Comparison of ENCODE assay signal across 8 cellular contexts in the genomic region with DNA sequence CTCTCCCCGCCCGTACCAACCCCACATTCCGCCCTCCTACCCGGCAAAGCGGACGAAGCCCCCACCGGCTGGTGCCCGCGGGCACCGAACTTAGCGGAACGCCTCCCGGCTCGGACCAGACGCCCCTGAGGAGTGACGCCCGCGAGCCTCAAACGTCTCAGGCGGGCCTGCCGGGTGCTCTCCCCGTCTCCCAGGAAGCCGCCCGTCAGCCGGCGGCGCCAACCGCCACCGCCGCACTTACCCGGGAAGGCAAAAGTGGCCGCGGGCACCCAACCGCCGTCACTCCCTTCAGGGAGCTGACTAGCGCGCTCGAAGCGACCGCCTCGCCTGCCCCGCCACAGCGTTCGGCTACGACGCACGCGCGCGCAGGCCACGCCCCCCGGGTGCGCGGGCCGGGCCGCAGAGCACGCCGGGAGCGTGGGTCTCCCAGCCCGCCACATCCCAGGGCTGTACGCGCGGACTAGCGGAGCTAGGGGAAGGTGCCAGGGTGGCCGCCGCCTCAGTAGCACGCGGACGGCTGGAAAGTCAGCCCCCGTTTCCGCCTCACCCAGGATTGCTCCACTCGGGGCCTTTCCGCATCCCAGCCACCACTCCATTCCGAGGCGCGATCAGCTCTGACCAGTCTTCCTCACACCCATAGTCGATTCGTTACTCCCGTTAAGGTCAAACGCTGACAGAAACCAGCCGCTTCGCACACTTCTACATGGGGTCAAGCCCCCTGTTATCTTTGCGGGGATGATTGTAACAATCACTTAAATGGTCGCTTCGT. TPM values are rescaled to one million over a fixed set of nuclear protein-coding genes. Genes with fewer than 3 reads are reported as not detected.
DNase-seq lines count a peak whose midpoint lies in the region; ATAC-seq, FAIRE-seq and TF ChIP-seq lines count a peak whose summit lies in the region.

A gene (minus strand): TSS at position 346 of the 769 bp plus-strand sequence. CDS start 3,760 bp downstream, outside the sequence.

- TF ChIP-seq CTCF in adrenal gland (IDR thresholded peaks at IDR 0.05) (peak in 3 of 6 experiments; percentile 7 to 38 (median 17)), upper lobe of left lung (IDR thresholded peaks at IDR 0.05) (peak in 3 of 6 experiments; percentile 49 to 56 (median 51))

- POLR2A ChIA-PET in T-cell (lab: Charles Lee) = interaction anchor here (0.6 to 1.3 kb wide), 4 partner anchors 25 to 72 kb away, joined by 3 to 10 read pairs (median 4); a partner anchor contains a TSS

- TF ChIP-seq POLR2A in GM12891 (IDR thresholded peaks at IDR 0.05; ENCODE audit: low read depth, low read length) = peak; percentile 95
- peak; percentile 68 to 92 for TF ChIP-seq POLR2A in adrenal gland (IDR thresholded peaks at IDR 0.05)
- TF ChIP-seq POLR2A in upper lobe of left lung (IDR thresholded peaks at IDR 0.05) = peak in 3 of 4 donors; percentile 76 to 92 (median 85)

- peak within 1 kb of the TSS; percentile 88 to 94 (median 89) for H3K4me3 Mint-ChIP-seq in T-cell

- peaks cover 5% of the 10 kb centered on the region in 2 donors for H3K4me1 ChIP-seq in adrenal gland (replicated peaks in 1 of 2)
- peaks cover 6 to 16% (median 13%) of the 10 kb centered on the region in 4 donors for H3K4me1 ChIP-seq in upper lobe of left lung

- H3K36me3 ChIP-seq in adrenal gland (replicated peaks in 1 of 2) (no peaks in the 10 kb centered on the region), upper lobe of left lung (no peaks in the 10 kb centered on the region)

- no peaks in the 10 kb centered on the region for H3K9me3 Mint-ChIP-seq in T-cell

- ATAC-seq in HG02623 (IDR thresholded peaks at IDR 0.05; ENCODE audit: unreplicated experiment) (peak; percentile 94), T-cell (replicated peaks in 1 of 4) (peak; percentile 96 to 98 (median 97)), upper lobe of left lung (ENCODE audit: low FRiP score in 2 of 2) (peak; percentile 99)

- H3K4me1 Mint-ChIP-seq in T-cell = peaks cover 22 to 49% (median 47%) of the 10 kb centered on the region in 3 donors

- intact Hi-C loops in adrenal gland (cut with DNase I) (no loop called here), cardiac septum (cut with DNase I) (loop anchor here (1.0 to 2.0 kb wide), 2 partner anchors 27 to 181 kb away; no protein-coding TSS in a partner anchor), posterior vena cava (cut with DNase I) (no loop called here)

- H3K27me3 Mint-ChIP-seq in T-cell = no peaks in the 10 kb centered on the region

- peak within 1 kb of the TSS in 3 of 4 donors; percentile 44 to 71 (median 69) for H3K4me3 ChIP-seq in adrenal gland
- peak within 1 kb of the TSS; percentile 65 to 91 (median 78) for H3K4me3 ChIP-seq in upper lobe of left lung

- peak; percentile 98 for FAIRE-seq in GM12891 (lab: Jason Lieb, UNC)

- CTCF ChIA-PET in T-cell (lab: Charles Lee) = interaction anchor here (0.9 to 1.3 kb wide), 3 partner anchors 26 to 181 kb away, joined by 4 to 6 read pairs (median 6); no protein-coding TSS in a partner anchor

- peak within 1 kb of the TSS; percentile 89 to 92 for H3K27ac Mint-ChIP-seq in T-cell

- H3K27ac ChIP-seq in adrenal gland (peak within 1 kb of the TSS in 4 of 5 donors; percentile 62 to 88 (median 84)), upper lobe of left lung (peak within 1 kb of the TSS; percentile 84 to 91 (median 88))

- TF ChIP-seq EP300 in upper lobe of left lung (IDR thresholded peaks at IDR 0.05) = no peak

- DNase-seq in GM12891 (ENCODE audit: insufficient read length, low spot score) = peak; percentile 87
- DNase-seq in NCI-H1092 (lab: John Stamatoyannopoulos, UW) = peak; percentile 86
- DNase-seq in T-cell = peak; percentile 72 to 90 (median 82)
- peak; percentile 80 to 88 (median 83) for DNase-seq in adrenal gland
- DNase-seq in cardiac septum (ENCODE audit: low spot score) = peak; percentile 91
- DNase-seq in posterior vena cava (ENCODE audit: low spot score) = peak; percentile 96
- peak; percentile 85 to 98 for DNase-seq in upper lobe of left lung

- no peaks in the 10 kb centered on the region for H3K27me3 ChIP-seq in adrenal gland
- H3K27me3 ChIP-seq in upper lobe of left lung = no peaks in the 10 kb centered on the region

- H3K9me3 ChIP-seq in adrenal gland (replicated peaks in 1 of 3) (no peaks in the 10 kb centered on the region), upper lobe of left lung (no peaks in the 10 kb centered on the region)

- no peaks in the 10 kb centered on the region for H3K36me3 Mint-ChIP-seq in T-cell

- WGBS in adrenal gland, 4 donors = 1 to 9% (median 2%) methylated on average over 16 to 85 of the region's 85 CpGs
- 4 to 13% methylated on average over 12 to 48 of the region's 85 CpGs for WGBS in upper lobe of left lung, 2 donors

TF ChIP-seq in GM12891, 5 proteins besides CTCF, POLR2A, EP300 and RAD21:
- TF ChIP-seq TAF1 (IDR thresholded peaks at IDR 0.05; ENCODE audit: low read depth, low read length) = peak; percentile 75
- TF ChIP-seq PAX5 (IDR thresholded peaks at IDR 0.05; ENCODE audit: insufficient read depth, low read length, severe bottlenecking) = no peak
- peak; percentile 94 for TF ChIP-seq POLR2AphosphoS5 (IDR thresholded peaks at IDR 0.05; ENCODE audit: low read depth, low read length)
- no peak for TF ChIP-seq SPI1 (IDR thresholded peaks at IDR 0.05; ENCODE audit: low read depth, low read length)
- peak; percentile 71; the same call in 1 of the 2 replicates for TF ChIP-seq POU2F2 (IDR thresholded peaks at IDR 0.05; ENCODE audit: low read depth, low read length)
TF ChIP-seq in GM12891: peak in this region for 3.

RNA-seq across cellular contexts. Expression of the gene that starts here (rescaled TPM):
- 12.8 TPM for polyA plus RNA-seq in GM12891 (2012; ENCODE audit: low read depth, missing spikeins)
- total RNA-seq in T-cell (1 to 10 TPM; 5.5 to 8.6 (median 7.8) TPM), adrenal gland (10 to 100 TPM in 1 of 8 donors, 1 to 10 TPM in 7; 4.5 to 13.1 (median 6.7) TPM), cardiac septum (5.9 TPM), posterior vena cava (10 to 100 TPM in 1 of 2 donors, 1 to 10 TPM in 1; 7.4 to 10.9 TPM), upper lobe of left lung (1 to 10 TPM in 5 of 6 donors, under 1 TPM in 1; 1.00 to 7.8 (median 6.2) TPM)
- polyA plus RNA-seq in adrenal gland = 10 to 100 TPM in 1 of 3 donors, 1 to 10 TPM in 2; 9.3 to 11.6 (median 9.5) TPM

Comparison
In these comparisons a context has a peak if more than half of its experiments do, and no peak if none do; other contexts are left out.
1. Peak in every context shown above with its lines: DNase-seq, ATAC-seq, H3K4me3 ChIP-seq and H3K27ac ChIP-seq.